In the genomic region with DNA sequence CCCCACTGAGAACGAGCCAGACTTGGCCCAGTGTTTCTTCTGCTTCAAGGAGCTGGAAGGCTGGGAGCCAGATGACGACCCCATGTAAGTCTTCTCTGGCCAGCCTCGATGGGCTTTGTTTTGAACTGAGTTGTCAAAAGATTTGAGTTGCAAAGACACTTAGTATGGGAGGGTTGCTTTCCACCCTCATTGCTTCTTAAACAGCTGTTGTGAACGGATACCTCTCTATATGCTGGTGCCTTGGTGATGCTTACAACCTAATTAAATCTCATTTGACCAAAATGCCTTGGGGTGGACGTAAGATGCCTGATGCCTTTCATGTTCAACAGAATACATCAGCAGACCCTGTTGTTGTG, we compare ENCODE assay signal across 1 cellular context.
TF ChIP-seq lines count a peak whose summit lies in the region.

No MANE protein-coding gene starts in this region.

TF ChIP-seq in endothelial cell of umbilical vein, 7 proteins besides CTCF, POLR2A, EP300 and RAD21:
- TF ChIP-seq GATA2 (IDR thresholded peaks at IDR 0.05; ENCODE audit: insufficient read depth, insufficient read length, low read depth, low read length): no peak
- TF ChIP-seq POLR2AphosphoS5 (IDR thresholded peaks at IDR 0.05; ENCODE audit: insufficient read depth, low read depth, low read length): no peak
- no peak for TF ChIP-seq EZH2 (IDR thresholded peaks at IDR 0.05; ENCODE audit: borderline replicate concordance, low read depth, low read length, severe bottlenecking)
- no peak for TF ChIP-seq MYC (IDR thresholded peaks at IDR 0.05; ENCODE audit: low read depth, low read length)
- TF ChIP-seq, protein P1, sequence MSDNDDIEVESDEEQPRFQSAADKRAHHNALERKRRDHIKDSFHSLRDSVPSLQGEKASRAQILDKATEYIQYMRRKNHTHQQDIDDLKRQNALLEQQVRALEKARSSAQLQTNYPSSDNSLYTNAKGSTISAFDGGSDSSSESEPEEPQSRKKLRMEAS (IDR thresholded peaks at IDR 0.05; ENCODE audit: insufficient read depth, insufficient read length): no peak
- TF ChIP-seq FOS (IDR thresholded peaks at IDR 0.05; ENCODE audit: borderline replicate concordance, insufficient read depth, low read length): no peak
- TF ChIP-seq JUN (IDR thresholded peaks at IDR 0.05; ENCODE audit: borderline replicate concordance, insufficient read depth, insufficient read length, low read depth): no peak
TF ChIP-seq in endothelial cell of umbilical vein: peak in this region for 0.
